In the genomic region with DNA sequence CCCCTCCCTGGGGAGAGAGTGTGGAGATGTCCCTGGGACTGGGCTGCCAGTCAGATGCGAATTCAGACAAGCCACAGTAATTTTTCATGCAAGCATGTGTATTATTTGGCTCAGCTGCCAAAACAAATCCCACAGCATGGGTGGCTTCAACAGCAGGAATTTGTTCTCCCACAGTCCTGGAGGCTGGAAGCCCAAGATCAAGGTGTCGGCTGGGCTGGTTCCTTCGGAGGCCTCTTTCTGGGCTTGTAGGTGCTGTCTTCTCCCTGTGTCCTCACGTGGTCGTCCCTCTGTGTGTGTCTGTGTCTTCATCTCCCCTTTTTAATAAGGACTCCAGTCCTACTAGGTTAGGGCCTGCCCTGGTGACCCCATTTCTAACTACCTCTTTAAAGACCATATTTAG, we compare ENCODE assay signal across 7 cellular contexts.
"Had no signal": no experiment of that assay in that cellular context is flagged by ENCODE, and none has a peak within 500 bp of the region (broad histone marks: within the 10 kb centered on the region; RNA-seq: fewer than 3 reads in every experiment).

No MANE protein-coding gene starts in this region.

- H3K4me1 Mint-ChIP-seq: GM23338, H9 had no signal

- H3K4me3 ChIP-seq: GM23338, K562 had no signal

- H3K4me3 Mint-ChIP-seq: GM23338, H9, HFFc6 had no signal

- H3K4me2 ChIP-seq: GM23338 had no signal

- ATAC-seq: GM23338, K562 had no signal

- DNase-seq: H9, HCEC 1CT, HFFc6, IMR-90, KG1 had no signal

- H2AFZ ChIP-seq: GM23338 had no signal

- H3K27ac Mint-ChIP-seq: GM23338, H9, HFFc6 had no signal
